Comparison of ENCODE assay signal across 8 cellular contexts in genomic region chr7:85554294-85554877, GRCh38.
DNase-seq lines count a peak whose midpoint lies in the region; ATAC-seq and TF ChIP-seq lines count a peak whose summit lies in the region.

No MANE protein-coding gene starts in this region.

- DNase-seq in DMS53 treated with DMSO at 0.1 percent for 48 hours (lab: John Stamatoyannopoulos, UW; ENCODE audit: unreplicated experiment) (peak; percentile 82), NCI-H69 (lab: John Stamatoyannopoulos, UW) (peak; percentile 78), MCF 10A (ENCODE audit: unreplicated experiment) (peak; percentile 54)
- DNase-seq in activated CD4-positive, CD25-positive, alpha-beta regulatory T cell treated with anti-CD3 and anti-CD28 coated beads, Interleukin-2, amount 50 U/mL, for 72 hours = no peak
- no peak for DNase-seq in activated CD4-positive, alpha-beta memory T cell treated with anti-CD3 and anti-CD28 coated beads for 36 hours

- peak; percentile 86 to 87 for TF ChIP-seq RAD21 in liver (IDR thresholded peaks at IDR 0.05)

- no peak overlapping the region for H3K4me3 ChIP-seq in liver (ENCODE audit: low read depth in 1 of 3, low read length in 3 of 3)

- no peaks in the 10 kb centered on the region for H3K27me3 ChIP-seq in liver (ENCODE audit: control insufficient read depth in 4 of 4, insufficient read depth in 4 of 4, low read length in 3 of 4)

- peaks cover 53% of the 10 kb centered on the region for H3K27me3 Mint-ChIP-seq in MCF 10A (ENCODE audit: insufficient read depth, unreplicated experiment)
- H3K27me3 Mint-ChIP-seq in activated CD4-positive, alpha-beta memory T cell treated with anti-CD3 and anti-CD28 coated beads for 36 hours = no peaks in the 10 kb centered on the region

- CTCF ChIA-PET in MCF 10A (lab: Yijun Ruan, JAX) = interaction anchor here (0.6 to 3.7 kb wide), 22 partner anchors 10 to 1623 kb away, joined by 3 to 19 read pairs (median 3); no protein-coding TSS in a partner anchor
- CTCF ChIA-PET in activated CD4-positive, alpha-beta memory T cell treated with anti-CD3 and anti-CD28 coated beads for 36 hours (lab: Charles Lee) = interaction anchor here (0.7 to 2.7 kb wide), 4 partner anchors 9 to 513 kb away, joined by 3 to 12 read pairs (median 6); no protein-coding TSS in a partner anchor

- ATAC-seq in GM19397 (IDR thresholded peaks at IDR 0.05; ENCODE audit: unreplicated experiment) = peak; percentile 72
- ATAC-seq in HG03442 (IDR thresholded peaks at IDR 0.05; ENCODE audit: unreplicated experiment) = peak; percentile 65

- no peaks in the 10 kb centered on the region for H3K9me3 Mint-ChIP-seq in MCF 10A (ENCODE audit: unreplicated experiment)
- no peaks in the 10 kb centered on the region for H3K9me3 Mint-ChIP-seq in activated CD4-positive, alpha-beta memory T cell treated with anti-CD3 and anti-CD28 coated beads for 36 hours

- no peak overlapping the region for H3K27ac ChIP-seq in liver (ENCODE audit: low read depth in 1 of 2, low read length in 2 of 2)

- WGBS in liver = 3% methylated on average over 1 of the region's 1 CpG

- POLR2A ChIA-PET in MCF 10A (lab: Yijun Ruan, JAX) = no interaction called here
- POLR2A ChIA-PET in activated CD4-positive, alpha-beta memory T cell treated with anti-CD3 and anti-CD28 coated beads for 36 hours (lab: Charles Lee) = no interaction called here

- H3K36me3 Mint-ChIP-seq in MCF 10A (ENCODE audit: insufficient read depth, unreplicated experiment) = no peaks in the 10 kb centered on the region
- no peaks in the 10 kb centered on the region for H3K36me3 Mint-ChIP-seq in activated CD4-positive, alpha-beta memory T cell treated with anti-CD3 and anti-CD28 coated beads for 36 hours

- H3K4me1 Mint-ChIP-seq in MCF 10A (ENCODE audit: insufficient read depth, unreplicated experiment) = no peaks in the 10 kb centered on the region
- H3K4me1 Mint-ChIP-seq in activated CD4-positive, alpha-beta memory T cell treated with anti-CD3 and anti-CD28 coated beads for 36 hours (ENCODE audit: low read depth) = no peaks in the 10 kb centered on the region

- H3K9ac ChIP-seq in liver (ENCODE audit: low read depth in 1 of 2, low read length in 2 of 2) = no peak overlapping the region

- no TSS peak for BruUV-seq in MCF 10A (replicated peaks; lab: Mats Ljungman, UMichigan)

- H3K4me1 ChIP-seq in liver (ENCODE audit: control insufficient read depth in 4 of 4, insufficient read depth in 4 of 4, low read length in 3 of 4) = no peaks in the 10 kb centered on the region

- no peaks in the 10 kb centered on the region for H3K36me3 ChIP-seq in liver (ENCODE audit: control insufficient read depth in 4 of 4, insufficient read depth in 3 of 4, low read depth in 1 of 4, low read length in 3 of 4)

- no peaks in the 10 kb centered on the region for H3K9me3 ChIP-seq in liver (ENCODE audit: control insufficient read depth in 4 of 4, low read length in 3 of 4)

- H3K4me3 Mint-ChIP-seq in MCF 10A (ENCODE audit: unreplicated experiment) = no peak overlapping the region
- H3K4me3 Mint-ChIP-seq in activated CD4-positive, alpha-beta memory T cell treated with anti-CD3 and anti-CD28 coated beads for 36 hours = no peak overlapping the region

- intact Hi-C loops in MCF 10A (cut with micrococcal nuclease) = loop anchor here (2.0 to 10.0 kb wide), 4 partner anchors 196 to 514 kb away; partner anchors contain the start of gene SEMA3D
- intact Hi-C loops in activated CD4-positive, alpha-beta memory T cell treated with anti-CD3 and anti-CD28 coated beads for 36 hours (cut with micrococcal nuclease) = loop anchor here (1.0 to 10.0 kb wide), 3 partner anchors 367 to 1620 kb away; partner anchors contain the start of gene SEMA3D

- H3K27ac Mint-ChIP-seq in MCF 10A (ENCODE audit: low read depth, unreplicated experiment) = no peak overlapping the region
- H3K27ac Mint-ChIP-seq in activated CD4-positive, alpha-beta memory T cell treated with anti-CD3 and anti-CD28 coated beads for 36 hours = no peak overlapping the region

- TF ChIP-seq CTCF in MCF 10A (IDR thresholded peaks at IDR 0.05; ENCODE audit: unreplicated experiment) (peak; percentile 78), liver (IDR thresholded peaks at IDR 0.05; ENCODE audit: low read depth, low read length, missing input control) (peak; percentile 80)

TF ChIP-seq in liver, 16 proteins besides CTCF, POLR2A, EP300 and RAD21:
- peak; percentile 44 for TF ChIP-seq FOXA2 (IDR thresholded peaks at IDR 0.05)
- TF ChIP-seq HNF4A (conservative IDR thresholded peaks at IDR 0.05) = peak in 1 of 2 donors; percentile 6
- TF ChIP-seq JUND (IDR thresholded peaks at IDR 0.05) = peak; percentile 43 to 45
- TF ChIP-seq FOXA1 (IDR thresholded peaks at IDR 0.05) = no peak
- TF ChIP-seq NR2F2 (IDR thresholded peaks at IDR 0.05) = no peak

Comparison
In these comparisons a context has a peak if more than half of its experiments do, and no peak if none do; other contexts are left out.
1. DNase-seq: peak in DMS53 treated with DMSO at 0.1 percent for 48 hours (single experiment), NCI-H69 (single experiment) and MCF 10A (single experiment); none in activated CD4-positive, CD25-positive, alpha-beta regulatory T cell treated with anti-CD3 and anti-CD28 coated beads, Interleukin-2, amount 50 U/mL, for 72 hours (single experiment) and activated CD4-positive, alpha-beta memory T cell treated with anti-CD3 and anti-CD28 coated beads for 36 hours (single experiment).